8 cellular contexts compared by ENCODE assay signal in genomic region chr1:211135342-211135950, GRCh38. TPM values are rescaled to one million over a fixed set of nuclear protein-coding genes. Genes with fewer than 3 reads are reported as not detected.
DNase-seq lines count a peak whose midpoint lies in the region; ATAC-seq, FAIRE-seq and TF ChIP-seq lines count a peak whose summit lies in the region.

No MANE protein-coding gene starts in this region.

- peak; percentile 98 for FAIRE-seq in D721Med (lab: Jason Lieb, UNC)

- DNase-seq in D721Med (ENCODE audit: insufficient read length, low spot score) (no peak), HFFc6 (peak; percentile 76), NCI-H774 (lab: John Stamatoyannopoulos, UW) (peak; percentile 34), cerebellar cortex (ENCODE audit: low spot score) (peak; percentile 90)
- DNase-seq in activated CD8-positive, alpha-beta memory T cell treated with anti-CD3 and anti-CD28 coated beads for 24 hours, result no peak
- no peak for DNase-seq in activated naive CD4-positive, alpha-beta T cell (lab: John Stamatoyannopoulos, UW)

- no peak overlapping the region for H3K27ac Mint-ChIP-seq in HFFc6

- peaks cover 22% of the 10 kb centered on the region; the same call in 1 of the 2 replicates for H3K27me3 Mint-ChIP-seq in HFFc6 (ENCODE audit: insufficient read depth)

- peaks cover 0 to 13% (median 3%) of the 10 kb centered on the region in 4 donors for H3K27me3 ChIP-seq in liver (ENCODE audit: control insufficient read depth in 4 of 4, insufficient read depth in 4 of 4, low read length in 3 of 4)

- ATAC-seq in GM21447 (IDR thresholded peaks at IDR 0.05; ENCODE audit: unreplicated experiment), result no peak

- peaks cover 22% of the 10 kb centered on the region for H3K4me1 Mint-ChIP-seq in HFFc6 (ENCODE audit: low read depth)

- 16% methylated on average over 5 of the region's 5 CpGs for WGBS in liver

- H3K36me3 Mint-ChIP-seq in HFFc6 (ENCODE audit: low read depth), result no peaks in the 10 kb centered on the region

- H3K4me1 ChIP-seq in liver (ENCODE audit: control insufficient read depth in 4 of 4, insufficient read depth in 4 of 4, low read length in 3 of 4), result peaks cover 8 to 15% (median 9%) of the 10 kb centered on the region in 4 donors

- no peaks in the 10 kb centered on the region for H3K9me3 Mint-ChIP-seq in HFFc6

- H3K4me3 Mint-ChIP-seq in HFFc6, result no peak overlapping the region

- no peak overlapping the region for H3K4me3 ChIP-seq in liver (ENCODE audit: low read depth in 1 of 3, low read length in 3 of 3)

- peak; percentile 82 to 88 for TF ChIP-seq RAD21 in liver (IDR thresholded peaks at IDR 0.05)

- H3K9me3 ChIP-seq in liver (ENCODE audit: control insufficient read depth in 4 of 4, low read length in 3 of 4), result no peaks in the 10 kb centered on the region

- H3K36me3 ChIP-seq in liver (ENCODE audit: control insufficient read depth in 4 of 4, insufficient read depth in 3 of 4, low read depth in 1 of 4, low read length in 3 of 4), result no peaks in the 10 kb centered on the region

- H3K9ac ChIP-seq in liver (ENCODE audit: low read depth in 1 of 2, low read length in 2 of 2), result no peak overlapping the region

- TF ChIP-seq CTCF in D721Med (IDR thresholded peaks at IDR 0.05; ENCODE audit: insufficient read depth, missing control alignments), result peak; percentile 89
- TF ChIP-seq CTCF in HFFc6 (IDR thresholded peaks at IDR 0.05), result peak; percentile 85
- TF ChIP-seq CTCF in liver (IDR thresholded peaks at IDR 0.05; ENCODE audit: low read depth, low read length, missing input control), result peak; percentile 49

- no peak overlapping the region for H3K27ac ChIP-seq in liver (ENCODE audit: low read depth in 1 of 2, low read length in 2 of 2)

TF ChIP-seq in liver, 16 proteins besides CTCF, POLR2A, EP300 and RAD21:
- TF ChIP-seq FOXA1 (IDR thresholded peaks at IDR 0.05) (no peak), EGR1 (IDR thresholded peaks at IDR 0.05; ENCODE audit: low read depth in 2 of 2) (no peak), TAF1 (conservative IDR thresholded peaks at IDR 0.05) (no peak), ZBTB33 (IDR thresholded peaks at IDR 0.05) (no peak), SP1 (IDR thresholded peaks at IDR 0.05) (no peak), HNF4A (conservative IDR thresholded peaks at IDR 0.05) (no peak), YY1 (IDR thresholded peaks at IDR 0.05) (no peak)

RNA-seq across cellular contexts. Expression of gene KCNH1, which starts 1.5 kb away (rescaled TPM):
- total RNA-seq in HFFc6 (2021; fragmentation: NEBNext Ultra II Directional; extraction: Animal tissue kit (Norgen Biotek cat#: 25700)), result 1 to 10 TPM in 5 of 6 experiments, under 1 TPM in 1; 0.90 to 1.8 (median 1.5) TPM
- not detected for total RNA-seq in liver
- polyA plus RNA-seq in liver, result not detected

Comparison
In these comparisons a context has a peak if more than half of its experiments do, and no peak if none do; other contexts are left out.
1. DNase-seq: peak in HFFc6 (single experiment), NCI-H774 (single experiment) and cerebellar cortex (single experiment); none in D721Med (single experiment), activated CD8-positive, alpha-beta memory T cell treated with anti-CD3 and anti-CD28 coated beads for 24 hours (single experiment) and activated naive CD4-positive, alpha-beta T cell (0 of 4).
2. Peak in every context shown above with its lines, with median percentiles within 50 percentile points of each other: CTCF ChIP-seq.